ENCODE assay signal across 5 cellular contexts in the genomic region with DNA sequence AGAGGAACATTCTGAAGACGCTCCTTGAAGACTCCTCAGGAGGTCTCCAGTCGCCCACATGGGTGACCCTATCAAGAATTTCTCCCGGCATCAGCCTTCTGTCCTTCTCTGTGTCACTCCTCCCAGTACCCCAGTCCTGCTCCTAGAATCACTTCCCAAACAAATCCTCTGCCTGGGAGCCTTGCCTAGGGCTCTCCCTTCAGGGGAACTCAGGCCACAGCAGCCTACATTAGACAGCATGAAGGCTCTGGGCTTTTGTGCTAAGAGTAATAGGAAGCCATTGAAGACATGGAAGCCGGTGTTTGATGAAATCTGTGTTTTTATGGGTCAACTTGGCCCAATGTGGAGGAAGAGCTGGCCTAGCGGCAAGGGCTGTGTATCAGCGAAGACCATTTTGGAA. TPM values are rescaled to one million over a fixed set of nuclear protein-coding genes. Genes with fewer than 3 reads are reported as not detected.
"Had no signal": no experiment of that assay in that cellular context is flagged by ENCODE, and none has a peak within 500 bp of the region (broad histone marks: within the 10 kb centered on the region; RNA-seq: fewer than 3 reads in every experiment).

No MANE protein-coding gene starts in this region.

RNA-seq across cellular contexts. Expression of gene APOL4, which starts 13.7 kb away (rescaled TPM):
- total RNA-seq: GM23248, H7, HFFc6, HT1080, IMR-90 had no signal
- polyA plus RNA-seq: GM23248 had no signal
